9 cellular contexts compared by ENCODE assay signal in genomic region chr15:38128389-38128788, GRCh38.
DNase-seq lines count a peak whose midpoint lies in the region; ATAC-seq, FAIRE-seq and TF ChIP-seq lines count a peak whose summit lies in the region.
"Had no signal": no experiment of that assay in that cellular context is flagged by ENCODE, and none has a peak within 500 bp of the region (broad histone marks: within the 10 kb centered on the region; RNA-seq: fewer than 3 reads in every experiment).

No MANE protein-coding gene starts in this region.

- WGBS in IMR-90 (ENCODE audit: extremely low coverage in 2 of 2, insufficient read length in 1 of 2), 2 experiments = no CpG with 5 or more reads among the region's 3 CpGs
- WGBS in spleen, 5 donors = 60 to 83% (median 78%) methylated on average over 3 of the region's 3 CpGs

- no peak overlapping the region for H3K14ac ChIP-seq in IMR-90 (replicated peaks; ENCODE audit: low read depth, low read length)

- DNase-seq in IMR-90 (peak; percentile 8), astrocyte (ENCODE audit: low read depth) (peak; percentile 40), inferior parietal cortex (ENCODE audit: extremely low spot score) (peak; percentile 53), spleen (no peak)
- DNase-seq: esophagus squamous epithelium, KG1 had no signal

- H3K27ac ChIP-seq in IMR-90 (ENCODE audit: insufficient read depth, low read length) (no peak overlapping the region), astrocyte (ENCODE audit: low read depth, low read length) (peak overlapping the region; percentile 83), spleen (peak overlapping the region in 6 of 8 donors; percentile 12 to 76 (median 56))

- BruUV-seq in IMR-90 (replicated peaks; lab: Mats Ljungman, UMichigan) = no TSS peak

- no peak overlapping the region for H2AK9ac ChIP-seq in IMR-90 (replicated peaks; ENCODE audit: low read depth, low read length, poor library complexity)

- no peak overlapping the region for H4K8ac ChIP-seq in IMR-90 (ENCODE audit: low read depth in 2 of 2, low read length in 2 of 2)

- H3K4me1 Mint-ChIP-seq in astrocyte (ENCODE audit: low read depth, unreplicated experiment) = peaks cover 25% of the 10 kb centered on the region

- intact Hi-C loops in IMR-90 (cut with micrococcal nuclease) (loop anchor here (2.0 kb wide), 1 partner anchor 56 kb away; no protein-coding TSS in a partner anchor), spleen (cut with DNase I; ENCODE audit: low total_unique reads) (no loop called here)

- no peak overlapping the region; the same call in 1 of the 2 replicates for H3K56ac ChIP-seq in IMR-90 (ENCODE audit: extremely low read depth, insufficient read depth, low read length)

- dilution Hi-C loops in IMR-90 (cut with HindIII; ENCODE audit: low sequenced_read_pairs, unreplicated experiment) = no loop called here

- ATAC-seq in IMR-90 (ENCODE audit: low read depth) (no peak), HG02981 (IDR thresholded peaks at IDR 0.05; ENCODE audit: unreplicated experiment) (no peak), HG03108 (IDR thresholded peaks at IDR 0.05; ENCODE audit: unreplicated experiment) (no peak), GM18873 (IDR thresholded peaks at IDR 0.05; ENCODE audit: low FRiP score, unreplicated experiment) (no peak)

- H3K27ac Mint-ChIP-seq in astrocyte (ENCODE audit: unreplicated experiment) = no peak overlapping the region

- H3K18ac ChIP-seq in IMR-90 (ENCODE audit: low read depth, low read length) = no peak overlapping the region

- peaks cover 9% of the 10 kb centered on the region for H3K9me3 Mint-ChIP-seq in astrocyte (ENCODE audit: unreplicated experiment)

- no peak overlapping the region for H3K4me3 Mint-ChIP-seq in astrocyte (ENCODE audit: unreplicated experiment)

- H3K9me3 ChIP-seq in IMR-90 (ENCODE audit: control insufficient read depth, insufficient read depth, low read length) (no peaks in the 10 kb centered on the region), astrocyte (ENCODE audit: insufficient read depth, low read depth, low read length) (no peaks in the 10 kb centered on the region), spleen (peaks cover 0 to 4% (median 0%) of the 10 kb centered on the region in 8 donors)
- H3K9me3 ChIP-seq: esophagus squamous epithelium had no signal

- no peak overlapping the region for H3K4me3 ChIP-seq in IMR-90 (ENCODE audit: insufficient read depth, low read depth, low read length)
- H3K4me3 ChIP-seq in astrocyte (ENCODE audit: insufficient read depth, low read depth, low read length) = peak overlapping the region; percentile 23
- H3K4me3 ChIP-seq in spleen = no peak overlapping the region
- H3K4me3 ChIP-seq: esophagus squamous epithelium had no signal

- H3K79me2 ChIP-seq in astrocyte (ENCODE audit: insufficient read depth, low read length) = no peaks in the 10 kb centered on the region

- H3K4ac ChIP-seq in IMR-90 (ENCODE audit: low read depth, low read length) = 0 out of 2 replicates have a peak overlapping the region, but pooled peaks have one; percentile 14

- no peak for FAIRE-seq in astrocyte (lab: Jason Lieb, UNC)

- TF ChIP-seq RAD21 in IMR-90 (IDR thresholded peaks at IDR 0.05; ENCODE audit: low read length) = no peak

- no peak overlapping the region for H4K5ac ChIP-seq in IMR-90 (ENCODE audit: low read depth, low read length)

- CTCF ChIA-PET in IMR-90 (lab: Yijun Ruan, JAX) = no interaction called here

- no peaks in the 10 kb centered on the region for H3K79me1 ChIP-seq in IMR-90 (ENCODE audit: low read depth in 1 of 2, low read length in 2 of 2)

- H2BK15ac ChIP-seq in IMR-90 (ENCODE audit: low read depth, low read length) = no peak overlapping the region

- in situ Hi-C loops in IMR-90 (cut with MboI; ENCODE audit: low sequenced_read_pairs) = no loop called here

- no peak overlapping the region for H3K23ac ChIP-seq in IMR-90 (ENCODE audit: low read depth, low read length)

- TF ChIP-seq POLR2A in IMR-90 (IDR thresholded peaks at IDR 0.05; ENCODE audit: low read depth, low read length) = no peak
- no peak for TF ChIP-seq POLR2A in spleen (IDR thresholded peaks at IDR 0.05)

- H2BK5ac ChIP-seq in IMR-90 (ENCODE audit: low read depth, low read length, poor library complexity, severe bottlenecking) = no peak overlapping the region

- H2BK20ac ChIP-seq in IMR-90 (ENCODE audit: low read depth, low read length) = no peak overlapping the region

- H3K27me3 ChIP-seq in IMR-90 (ENCODE audit: control insufficient read depth, insufficient read depth, low read length) (no peaks in the 10 kb centered on the region), astrocyte (ENCODE audit: insufficient read depth, low read length) (no peaks in the 10 kb centered on the region), spleen (replicated peaks in 1 of 7) (no peaks in the 10 kb centered on the region)
- H3K27me3 ChIP-seq: esophagus squamous epithelium had no signal

- H2AK5ac ChIP-seq in IMR-90 (ENCODE audit: low read depth, low read length) = peak overlapping the region; percentile 26; the same call in 1 of the 2 replicates

- H3K9me1 ChIP-seq in IMR-90 (ENCODE audit: insufficient read depth, low read length) = no peaks in the 10 kb centered on the region

- H3K9ac ChIP-seq in IMR-90 (ENCODE audit: low read depth, low read length) = no peak overlapping the region
- H3K9ac ChIP-seq in astrocyte (ENCODE audit: low read length) = no peak overlapping the region

- no peaks in the 10 kb centered on the region for H3K36me3 ChIP-seq in IMR-90 (ENCODE audit: control insufficient read depth, insufficient read depth, low read length)
- no peaks in the 10 kb centered on the region for H3K36me3 ChIP-seq in astrocyte (ENCODE audit: insufficient read depth, low read length)
- no peaks in the 10 kb centered on the region for H3K36me3 ChIP-seq in spleen
- H3K36me3 ChIP-seq: esophagus squamous epithelium had no signal

- H3K4me2 ChIP-seq in IMR-90 (ENCODE audit: low read depth, low read length) (no peak overlapping the region), astrocyte (ENCODE audit: low read length) (peak overlapping the region; percentile 55)

- TF ChIP-seq CTCF in IMR-90 (conservative IDR thresholded peaks at IDR 0.05; ENCODE audit: low read depth, low read length) (no peak), astrocyte (IDR thresholded peaks at IDR 0.05; ENCODE audit: insufficient read depth, low read depth, low read length) (no peak), spleen (IDR thresholded peaks at IDR 0.05 in 8 of 11, conservative IDR thresholded peaks at IDR 0.05 in 3 of 11) (no peak)

- H3K36me3 Mint-ChIP-seq in astrocyte (ENCODE audit: low read depth, unreplicated experiment) = no peaks in the 10 kb centered on the region

- peak overlapping the region; percentile 24; the same call in 1 of the 2 replicates for H2BK120ac ChIP-seq in IMR-90 (ENCODE audit: low read depth, low read length)

- POLR2A ChIA-PET in IMR-90 (lab: Charles Lee; ENCODE audit: unreplicated experiment) = no interaction called here

- H3K4me1 ChIP-seq in IMR-90 (ENCODE audit: control insufficient read depth, insufficient read depth, low read length) (peaks cover 4% of the 10 kb centered on the region), astrocyte (ENCODE audit: insufficient read depth, low read length) (peaks cover 42% of the 10 kb centered on the region), spleen (peaks cover 0 to 43% (median 23%) of the 10 kb centered on the region in 6 donors)

- H4K20me1 ChIP-seq in IMR-90 (ENCODE audit: insufficient read depth, low read length) (no peaks in the 10 kb centered on the region), astrocyte (ENCODE audit: insufficient read depth, low read length) (no peaks in the 10 kb centered on the region)

- no peak overlapping the region for H2AFZ ChIP-seq in IMR-90 (replicated peaks; ENCODE audit: low read length, poor library complexity)
- no peak overlapping the region for H2AFZ ChIP-seq in astrocyte (ENCODE audit: low read depth, low read length)

- no peak overlapping the region for H4K91ac ChIP-seq in IMR-90 (ENCODE audit: insufficient read depth, low read depth, low read length)

- H3K27me3 Mint-ChIP-seq in astrocyte (ENCODE audit: low read depth, unreplicated experiment) = no peaks in the 10 kb centered on the region

TF ChIP-seq in IMR-90, 13 proteins besides CTCF, POLR2A, EP300 and RAD21:
- TF ChIP-seq BHLHE40 (IDR thresholded peaks at IDR 0.05; ENCODE audit: low read depth, low read length) (no peak), CEBPB (IDR thresholded peaks at IDR 0.05; ENCODE audit: low read depth, low read length) (no peak), MXI1 (IDR thresholded peaks at IDR 0.05; ENCODE audit: borderline replicate concordance, low read depth, low read length) (no peak), RCOR1 (IDR thresholded peaks at IDR 0.05; ENCODE audit: insufficient replicate concordance, low read length) (no peak), MAFK (IDR thresholded peaks at IDR 0.05; ENCODE audit: low read depth, low read length) (no peak), CHD1 (IDR thresholded peaks at IDR 0.05; ENCODE audit: low read depth, low read length) (no peak), ELK1 (IDR thresholded peaks at IDR 0.05; ENCODE audit: borderline replicate concordance, low read depth, low read length) (no peak), MAZ (IDR thresholded peaks at IDR 0.05; ENCODE audit: borderline replicate concordance, low read depth, low read length) (no peak), RFX5 (IDR thresholded peaks at IDR 0.05; ENCODE audit: low read depth, low read length) (no peak), USF2 (IDR thresholded peaks at IDR 0.05; ENCODE audit: low read depth, low read length) (no peak), FOS (IDR thresholded peaks at IDR 0.05; ENCODE audit: low read depth, low read length) (no peak), SMC3 (IDR thresholded peaks at IDR 0.05; ENCODE audit: low read depth, low read length) (no peak), NFE2L2 (IDR thresholded peaks at IDR 0.05; ENCODE audit: low read depth, low read length) (no peak)
TF ChIP-seq in IMR-90: peak in this region for 0.
